ENCODE assay signal across 1 cellular context in genomic region chr19:28871099-28871725, GRCh38.
TF ChIP-seq lines count a peak whose summit lies in the region.

No MANE protein-coding gene starts in this region.

TF ChIP-seq in IMR-90, 13 proteins besides CTCF, POLR2A, EP300 and RAD21:
- no peak for TF ChIP-seq CHD1 (IDR thresholded peaks at IDR 0.05; ENCODE audit: low read depth, low read length)
- no peak for TF ChIP-seq CEBPB (IDR thresholded peaks at IDR 0.05; ENCODE audit: low read depth, low read length)
- TF ChIP-seq RCOR1 (IDR thresholded peaks at IDR 0.05; ENCODE audit: insufficient replicate concordance, low read length) = no peak
- no peak for TF ChIP-seq NFE2L2 (IDR thresholded peaks at IDR 0.05; ENCODE audit: low read depth, low read length)
- TF ChIP-seq FOS (IDR thresholded peaks at IDR 0.05; ENCODE audit: low read depth, low read length) = no peak
- no peak for TF ChIP-seq RFX5 (IDR thresholded peaks at IDR 0.05; ENCODE audit: low read depth, low read length)
- TF ChIP-seq, protein P1, sequence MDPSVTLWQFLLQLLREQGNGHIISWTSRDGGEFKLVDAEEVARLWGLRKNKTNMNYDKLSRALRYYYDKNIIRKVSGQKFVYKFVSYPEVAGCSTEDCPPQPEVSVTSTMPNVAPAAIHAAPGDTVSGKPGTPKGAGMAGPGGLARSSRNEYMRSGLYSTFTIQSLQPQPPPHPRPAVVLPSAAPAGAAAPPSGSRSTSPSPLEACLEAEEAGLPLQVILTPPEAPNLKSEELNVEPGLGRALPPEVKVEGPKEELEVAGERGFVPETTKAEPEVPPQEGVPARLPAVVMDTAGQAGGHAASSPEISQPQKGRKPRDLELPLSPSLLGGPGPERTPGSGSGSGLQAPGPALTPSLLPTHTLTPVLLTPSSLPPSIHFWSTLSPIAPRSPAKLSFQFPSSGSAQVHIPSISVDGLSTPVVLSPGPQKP (IDR thresholded peaks at IDR 0.05; ENCODE audit: borderline replicate concordance, low read depth, low read length) = no peak
- no peak for TF ChIP-seq BHLHE40 (IDR thresholded peaks at IDR 0.05; ENCODE audit: low read depth, low read length)
- TF ChIP-seq MAZ (IDR thresholded peaks at IDR 0.05; ENCODE audit: borderline replicate concordance, low read depth, low read length) = no peak
- no peak for TF ChIP-seq MAFK (IDR thresholded peaks at IDR 0.05; ENCODE audit: low read depth, low read length)
- no peak for TF ChIP-seq MXI1 (IDR thresholded peaks at IDR 0.05; ENCODE audit: borderline replicate concordance, low read depth, low read length)
- no peak for TF ChIP-seq SMC3 (IDR thresholded peaks at IDR 0.05; ENCODE audit: low read depth, low read length)
- TF ChIP-seq USF2 (IDR thresholded peaks at IDR 0.05; ENCODE audit: low read depth, low read length) = no peak
